In the genomic region with DNA sequence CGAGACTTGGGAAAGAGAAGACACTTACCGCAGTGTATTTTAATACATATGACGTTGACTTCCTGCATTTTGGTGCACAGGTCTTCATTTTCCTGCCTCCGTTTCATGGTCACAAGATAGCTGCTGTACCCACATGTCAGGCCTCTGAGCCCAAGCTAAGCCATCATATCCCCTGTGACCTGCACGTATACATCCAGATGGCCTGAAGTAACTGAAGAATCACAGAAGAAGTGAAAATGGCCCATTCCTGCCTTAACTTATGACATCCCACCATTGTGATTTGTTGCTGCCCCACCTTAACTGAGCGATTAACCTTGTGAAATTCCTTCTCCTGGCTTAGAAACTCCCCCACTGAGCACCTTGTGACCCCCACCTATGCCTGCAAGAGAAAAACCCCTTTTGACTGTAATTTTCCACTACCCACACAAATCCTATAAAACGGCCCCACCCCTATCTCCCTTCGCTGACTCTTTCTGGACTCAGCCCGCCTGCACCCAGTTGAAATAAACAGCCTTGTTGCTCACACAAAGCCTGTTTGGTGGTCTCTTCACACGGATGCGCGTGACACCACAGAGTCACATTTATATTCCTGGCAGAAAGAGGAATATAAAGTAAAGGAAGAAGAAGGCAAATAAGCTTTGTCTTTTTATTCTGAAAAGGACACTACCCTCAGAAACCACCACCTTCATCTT, we compare ENCODE assay signal across 8 cellular contexts.
DNase-seq lines count a peak whose midpoint lies in the region; ATAC-seq and TF ChIP-seq lines count a peak whose summit lies in the region.
"Not testable (repeated sequence)": the region's sequence is repeated elsewhere in the genome, so short reads cannot be mapped to it uniquely, and the experiment has no call there.

No MANE protein-coding gene starts in this region.

- intact Hi-C loops in OCI-LY7 (cut with micrococcal nuclease; ENCODE audit: unreplicated experiment), result not testable (repeated sequence)
- intact Hi-C loops in activated CD8-positive, alpha-beta T cell treated with anti-CD3 and anti-CD28 coated beads for 36 hours (cut with micrococcal nuclease), result loop anchor here (5.0 to 10.0 kb wide), 3 partner anchors 72 to 160 kb away; no protein-coding TSS in a partner anchor

- not testable (repeated sequence) for H4K20me1 ChIP-seq in OCI-LY7 (ENCODE audit: insufficient read depth, low read length); neural progenitor cell (ENCODE audit: low read depth)

- peak overlapping the region; percentile 73 to 93 (median 78) for H3K4me3 Mint-ChIP-seq in CD4-positive, CD25-positive, alpha-beta regulatory T cell
- H3K4me3 Mint-ChIP-seq in activated CD8-positive, alpha-beta T cell treated with anti-CD3 and anti-CD28 coated beads for 36 hours, result peak overlapping the region; percentile 59
- H3K4me3 Mint-ChIP-seq in activated T-helper 17 cell treated with anti-CD3 and anti-CD28 coated beads, Interleukin-2, amount 50 U/mL, for 72 hours, result peak overlapping the region; percentile 75
- H3K4me3 Mint-ChIP-seq in effector memory CD8-positive, alpha-beta T cell, result peak overlapping the region; percentile 30 to 55
- not testable (repeated sequence) for H3K4me3 Mint-ChIP-seq in neural progenitor cell

- ATAC-seq in CD4-positive, CD25-positive, alpha-beta regulatory T cell (ENCODE audit: low read depth in 2 of 2), result peak in 1 of 2 donors; percentile 48
- peak; percentile 37 for ATAC-seq in activated CD8-positive, alpha-beta T cell treated with anti-CD3 and anti-CD28 coated beads for 36 hours
- not testable (repeated sequence) for ATAC-seq in activated T-helper 17 cell treated with anti-CD3 and anti-CD28 coated beads, Interleukin-2, amount 50 U/mL, for 72 hours (replicated peaks); effector memory CD8-positive, alpha-beta T cell (replicated peaks)

- POLR2A ChIA-PET in OCI-LY7 (lab: Charles Lee), result interaction anchor here (0.6 to 1.2 kb wide), 5 partner anchors 10 to 329 kb away, joined by 3 to 7 read pairs (median 4); no protein-coding TSS in a partner anchor
- POLR2A ChIA-PET in activated CD8-positive, alpha-beta T cell treated with anti-CD3 and anti-CD28 coated beads for 36 hours (lab: Charles Lee), result interaction anchor here (0.6 to 1.3 kb wide), 5 partner anchors 26 to 492 kb away, joined by 3 to 5 read pairs (median 3); no protein-coding TSS in a partner anchor

- not testable (repeated sequence) for H3K9me2 ChIP-seq in OCI-LY7 (ENCODE audit: insufficient read depth, low read length)

- TF ChIP-seq CTCF in OCI-LY7 (conservative IDR thresholded peaks at IDR 0.05; ENCODE audit: low read length); activated CD8-positive, alpha-beta T cell treated with anti-CD3 and anti-CD28 coated beads for 36 hours (IDR thresholded peaks at IDR 0.05); neural progenitor cell (IDR thresholded peaks at IDR 0.05): not testable (repeated sequence)

- H3K36me3 ChIP-seq in CD4-positive, CD25-positive, alpha-beta regulatory T cell (ENCODE audit: control insufficient read depth, insufficient read depth, low read length); OCI-LY7 (ENCODE audit: insufficient read depth, low read length); neural progenitor cell: not testable (repeated sequence)

- DNase-seq in CD4-positive, CD25-positive, alpha-beta regulatory T cell, result peak in 2 of 3 donors; percentile 22 to 47
- not testable (repeated sequence) for DNase-seq in OCI-LY7 (ENCODE audit: low spot score); effector memory CD8-positive, alpha-beta T cell; neural progenitor cell (ENCODE audit: low spot score)
- DNase-seq in activated CD8-positive, alpha-beta T cell treated with anti-CD3 and anti-CD28 coated beads for 36 hours, result peak; percentile 72
- DNase-seq in stimulated activated CD8-positive, alpha-beta memory T cell treated with anti-CD3 and anti-CD28 coated beads, Interleukin-4, amount 100 ng/mL, for 48 hours, result peak; percentile 42

- H2AFZ ChIP-seq in OCI-LY7 (ENCODE audit: low read length), result peak overlapping the region; percentile 62
- H2AFZ ChIP-seq in neural progenitor cell (replicated peaks), result peak overlapping the region; percentile 94

- not testable (repeated sequence) for H3K9me3 Mint-ChIP-seq in CD4-positive, CD25-positive, alpha-beta regulatory T cell; activated CD8-positive, alpha-beta T cell treated with anti-CD3 and anti-CD28 coated beads for 36 hours; activated T-helper 17 cell treated with anti-CD3 and anti-CD28 coated beads, Interleukin-2, amount 50 U/mL, for 72 hours; effector memory CD8-positive, alpha-beta T cell; neural progenitor cell

- H3K9me3 ChIP-seq in CD4-positive, CD25-positive, alpha-beta regulatory T cell (ENCODE audit: control insufficient read depth in 2 of 2, low read length in 2 of 2); OCI-LY7 (ENCODE audit: low read length); neural progenitor cell (ENCODE audit: low read depth): not testable (repeated sequence)

- CTCF ChIA-PET in OCI-LY7 (lab: Charles Lee; ENCODE audit: unreplicated experiment); activated CD8-positive, alpha-beta T cell treated with anti-CD3 and anti-CD28 coated beads for 36 hours (lab: Charles Lee): not testable (repeated sequence)

- peaks cover 39% of the 10 kb centered on the region for H3K4me1 ChIP-seq in CD4-positive, CD25-positive, alpha-beta regulatory T cell (ENCODE audit: control insufficient read depth, insufficient read depth, low read length, poor library complexity, severe bottlenecking)
- H3K4me1 ChIP-seq in OCI-LY7 (ENCODE audit: insufficient read depth, low read length, poor library complexity, severe bottlenecking), result peaks cover 18% of the 10 kb centered on the region
- H3K4me1 ChIP-seq in neural progenitor cell, result not testable (repeated sequence)

- H3K27me3 Mint-ChIP-seq in CD4-positive, CD25-positive, alpha-beta regulatory T cell; activated CD8-positive, alpha-beta T cell treated with anti-CD3 and anti-CD28 coated beads for 36 hours; activated T-helper 17 cell treated with anti-CD3 and anti-CD28 coated beads, Interleukin-2, amount 50 U/mL, for 72 hours; effector memory CD8-positive, alpha-beta T cell; neural progenitor cell (ENCODE audit: insufficient read depth, low read depth): not testable (repeated sequence)

- peak; percentile 55 for TF ChIP-seq POLR2A in GM19099 (IDR thresholded peaks at IDR 0.05; ENCODE audit: extremely low read depth, insufficient read length, low read depth)

- peak overlapping the region; percentile 60 for H3K27ac ChIP-seq in CD4-positive, CD25-positive, alpha-beta regulatory T cell (ENCODE audit: insufficient read depth, low read length, poor library complexity, severe bottlenecking)
- not testable (repeated sequence) for H3K27ac ChIP-seq in OCI-LY7 (ENCODE audit: low read depth, low read length, poor library complexity, severe bottlenecking); neural progenitor cell

- not testable (repeated sequence) for H3K79me2 ChIP-seq in OCI-LY7 (ENCODE audit: insufficient read depth, low read depth, low read length); neural progenitor cell (ENCODE audit: low read depth)

- H3F3A ChIP-seq in neural progenitor cell (ENCODE audit: low read depth), result not testable (repeated sequence)

- not testable (repeated sequence) for H3K9ac ChIP-seq in neural progenitor cell

- peaks cover 18 to 69% (median 47%) of the 10 kb centered on the region in 4 donors for H3K4me1 Mint-ChIP-seq in CD4-positive, CD25-positive, alpha-beta regulatory T cell
- H3K4me1 Mint-ChIP-seq in activated CD8-positive, alpha-beta T cell treated with anti-CD3 and anti-CD28 coated beads for 36 hours (ENCODE audit: low read depth), result peaks cover 47% of the 10 kb centered on the region
- peaks cover 43% of the 10 kb centered on the region for H3K4me1 Mint-ChIP-seq in activated T-helper 17 cell treated with anti-CD3 and anti-CD28 coated beads, Interleukin-2, amount 50 U/mL, for 72 hours
- H3K4me1 Mint-ChIP-seq in effector memory CD8-positive, alpha-beta T cell (ENCODE audit: low read depth in 2 of 2), result peaks cover 26 to 42% of the 10 kb centered on the region in 2 donors
- H3K4me1 Mint-ChIP-seq in neural progenitor cell, result peaks cover 15% of the 10 kb centered on the region

- not testable (repeated sequence) for BruUV-seq in OCI-LY7 (replicated peaks; lab: Mats Ljungman, UMichigan)

- H3K27me3 ChIP-seq in CD4-positive, CD25-positive, alpha-beta regulatory T cell (ENCODE audit: control insufficient read depth, insufficient read depth, low read length); neural progenitor cell: not testable (repeated sequence)

- H3K4me3 ChIP-seq in CD4-positive, CD25-positive, alpha-beta regulatory T cell (ENCODE audit: low read depth, low read length), result peak overlapping the region; percentile 61
- not testable (repeated sequence) for H3K4me3 ChIP-seq in OCI-LY7 (ENCODE audit: low read depth, low read length, poor library complexity, severe bottlenecking); neural progenitor cell

- H3K4me2 ChIP-seq in OCI-LY7 (ENCODE audit: low read length), result peak overlapping the region; percentile 21; the same call in 1 of the 2 replicates
- not testable (repeated sequence) for H3K4me2 ChIP-seq in neural progenitor cell

- not testable (repeated sequence) for H3K36me3 Mint-ChIP-seq in CD4-positive, CD25-positive, alpha-beta regulatory T cell; activated T-helper 17 cell treated with anti-CD3 and anti-CD28 coated beads, Interleukin-2, amount 50 U/mL, for 72 hours (ENCODE audit: low read depth); effector memory CD8-positive, alpha-beta T cell (ENCODE audit: insufficient read depth); neural progenitor cell
- peaks cover 15% of the 10 kb centered on the region for H3K36me3 Mint-ChIP-seq in activated CD8-positive, alpha-beta T cell treated with anti-CD3 and anti-CD28 coated beads for 36 hours (ENCODE audit: low read depth)

- H3K27ac Mint-ChIP-seq in CD4-positive, CD25-positive, alpha-beta regulatory T cell, result peak overlapping the region; percentile 95 to 100 (median 97)
- H3K27ac Mint-ChIP-seq in activated CD8-positive, alpha-beta T cell treated with anti-CD3 and anti-CD28 coated beads for 36 hours, result peak overlapping the region; percentile 92
- H3K27ac Mint-ChIP-seq in activated T-helper 17 cell treated with anti-CD3 and anti-CD28 coated beads, Interleukin-2, amount 50 U/mL, for 72 hours, result peak overlapping the region; percentile 87
- peak overlapping the region; percentile 79 to 89 for H3K27ac Mint-ChIP-seq in effector memory CD8-positive, alpha-beta T cell
- peak overlapping the region; percentile 54 for H3K27ac Mint-ChIP-seq in neural progenitor cell
